ENCODE assay signal across 1 cellular context in the genomic region with DNA sequence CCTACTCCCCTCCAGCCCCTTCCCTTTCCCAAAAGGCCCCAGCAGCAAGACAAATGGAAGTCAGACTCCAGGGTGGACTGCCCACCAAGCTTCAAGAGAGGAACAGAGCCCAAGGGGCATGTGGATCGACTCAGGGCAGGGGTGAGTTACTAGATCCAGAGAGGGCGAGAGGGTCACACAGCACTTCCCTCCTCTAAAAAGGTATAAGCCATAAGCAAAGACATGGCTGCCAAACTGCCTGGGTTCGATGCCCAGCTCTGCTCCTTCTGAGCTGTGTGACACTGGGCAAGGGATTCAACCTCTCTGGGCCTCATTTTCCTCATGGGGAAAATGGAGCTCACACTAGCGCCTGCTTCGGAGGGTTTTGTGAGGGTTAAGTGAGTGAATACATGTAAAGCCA.
A peak's percentile ranks its signal among the peaks of the same experiment; 100 is the strongest.
TF ChIP-seq lines count a peak whose summit lies in the region.

No MANE protein-coding gene starts in this region.

TF ChIP-seq in K562, 482 proteins besides CTCF, POLR2A, EP300 and RAD21 (continued from another document):
- TF ChIP-seq ZC3H11A (IDR thresholded peaks at IDR 0.05; ENCODE audit: low read depth, low read length) (no peak), KAT8 (IDR thresholded peaks at IDR 0.05; ENCODE audit: low read depth) (no peak), RBM34 (IDR thresholded peaks at IDR 0.05; ENCODE audit: borderline replicate concordance, insufficient read depth, low read length) (no peak), ADNP (tag; IDR thresholded peaks at IDR 0.05) (peak; percentile 50; the same call in 1 of the 2 replicates), DDX20 (tag; IDR thresholded peaks at IDR 0.05; ENCODE audit: low read depth) (no peak), RBM39 (optimal IDR thresholded peaks at IDR 0.05; ENCODE audit: low read depth, low read length) (no peak), ZNF696 (CRISPR knock-in tag; conservative IDR thresholded peaks at IDR 0.05) (no peak), HDAC2 (IDR thresholded peaks at IDR 0.05) (peak; percentile 28; the same call in 1 of the 2 replicates), ETS2 (tag; IDR thresholded peaks at IDR 0.05; ENCODE audit: borderline replicate concordance, poor library complexity, severe bottlenecking) (no peak), HCFC1 (IDR thresholded peaks at IDR 0.05; ENCODE audit: low read depth, low read length) (no peak), SREBF1 (IDR thresholded peaks at IDR 0.05; ENCODE audit: borderline replicate concordance, low read depth, low read length) (no peak), SLC30A9 (CRISPR knock-in tag; IDR thresholded peaks at IDR 0.05) (no peak)
- TF ChIP-seq, protein P1, sequence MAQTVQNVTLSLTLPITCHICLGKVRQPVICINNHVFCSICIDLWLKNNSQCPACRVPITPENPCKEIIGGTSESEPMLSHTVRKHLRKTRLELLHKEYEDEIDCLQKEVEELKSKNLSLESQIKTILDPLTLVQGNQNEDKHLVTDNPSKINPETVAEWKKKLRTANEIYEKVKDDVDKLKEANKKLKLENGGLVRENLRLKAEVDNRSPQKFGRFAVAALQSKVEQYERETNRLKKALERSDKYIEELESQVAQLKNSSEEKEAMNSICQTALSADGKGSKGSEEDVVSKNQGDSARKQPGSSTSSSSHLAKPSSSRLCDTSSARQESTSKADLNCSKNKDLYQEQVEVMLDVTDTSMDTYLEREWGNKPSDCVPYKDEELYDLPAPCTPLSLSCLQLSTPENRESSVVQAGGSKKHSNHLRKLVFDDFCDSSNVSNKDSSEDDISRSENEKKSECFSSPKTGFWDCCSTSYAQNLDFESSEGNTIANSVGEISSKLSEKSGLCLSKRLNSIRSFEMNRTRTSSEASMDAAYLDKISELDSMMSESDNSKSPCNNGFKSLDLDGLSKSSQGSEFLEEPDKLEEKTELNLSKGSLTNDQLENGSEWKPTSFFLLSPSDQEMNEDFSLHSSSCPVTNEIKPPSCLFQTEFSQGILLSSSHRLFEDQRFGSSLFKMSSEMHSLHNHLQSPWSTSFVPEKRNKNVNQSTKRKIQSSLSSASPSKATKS (CRISPR knock-in tag; IDR thresholded peaks at IDR 0.05) = no peak
- TF ChIP-seq, protein P2, sequence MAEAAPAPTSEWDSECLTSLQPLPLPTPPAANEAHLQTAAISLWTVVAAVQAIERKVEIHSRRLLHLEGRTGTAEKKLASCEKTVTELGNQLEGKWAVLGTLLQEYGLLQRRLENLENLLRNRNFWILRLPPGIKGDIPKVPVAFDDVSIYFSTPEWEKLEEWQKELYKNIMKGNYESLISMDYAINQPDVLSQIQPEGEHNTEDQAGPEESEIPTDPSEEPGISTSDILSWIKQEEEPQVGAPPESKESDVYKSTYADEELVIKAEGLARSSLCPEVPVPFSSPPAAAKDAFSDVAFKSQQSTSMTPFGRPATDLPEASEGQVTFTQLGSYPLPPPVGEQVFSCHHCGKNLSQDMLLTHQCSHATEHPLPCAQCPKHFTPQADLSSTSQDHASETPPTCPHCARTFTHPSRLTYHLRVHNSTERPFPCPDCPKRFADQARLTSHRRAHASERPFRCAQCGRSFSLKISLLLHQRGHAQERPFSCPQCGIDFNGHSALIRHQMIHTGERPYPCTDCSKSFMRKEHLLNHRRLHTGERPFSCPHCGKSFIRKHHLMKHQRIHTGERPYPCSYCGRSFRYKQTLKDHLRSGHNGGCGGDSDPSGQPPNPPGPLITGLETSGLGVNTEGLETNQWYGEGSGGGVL (CRISPR knock-in tag; IDR thresholded peaks at IDR 0.05) = no peak
- TF ChIP-seq, protein P3, sequence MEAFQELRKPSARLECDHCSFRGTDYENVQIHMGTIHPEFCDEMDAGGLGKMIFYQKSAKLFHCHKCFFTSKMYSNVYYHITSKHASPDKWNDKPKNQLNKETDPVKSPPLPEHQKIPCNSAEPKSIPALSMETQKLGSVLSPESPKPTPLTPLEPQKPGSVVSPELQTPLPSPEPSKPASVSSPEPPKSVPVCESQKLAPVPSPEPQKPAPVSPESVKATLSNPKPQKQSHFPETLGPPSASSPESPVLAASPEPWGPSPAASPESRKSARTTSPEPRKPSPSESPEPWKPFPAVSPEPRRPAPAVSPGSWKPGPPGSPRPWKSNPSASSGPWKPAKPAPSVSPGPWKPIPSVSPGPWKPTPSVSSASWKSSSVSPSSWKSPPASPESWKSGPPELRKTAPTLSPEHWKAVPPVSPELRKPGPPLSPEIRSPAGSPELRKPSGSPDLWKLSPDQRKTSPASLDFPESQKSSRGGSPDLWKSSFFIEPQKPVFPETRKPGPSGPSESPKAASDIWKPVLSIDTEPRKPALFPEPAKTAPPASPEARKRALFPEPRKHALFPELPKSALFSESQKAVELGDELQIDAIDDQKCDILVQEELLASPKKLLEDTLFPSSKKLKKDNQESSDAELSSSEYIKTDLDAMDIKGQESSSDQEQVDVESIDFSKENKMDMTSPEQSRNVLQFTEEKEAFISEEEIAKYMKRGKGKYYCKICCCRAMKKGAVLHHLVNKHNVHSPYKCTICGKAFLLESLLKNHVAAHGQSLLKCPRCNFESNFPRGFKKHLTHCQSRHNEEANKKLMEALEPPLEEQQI (IDR thresholded peaks at IDR 0.05) = no peak
- TF ChIP-seq, protein P4, sequence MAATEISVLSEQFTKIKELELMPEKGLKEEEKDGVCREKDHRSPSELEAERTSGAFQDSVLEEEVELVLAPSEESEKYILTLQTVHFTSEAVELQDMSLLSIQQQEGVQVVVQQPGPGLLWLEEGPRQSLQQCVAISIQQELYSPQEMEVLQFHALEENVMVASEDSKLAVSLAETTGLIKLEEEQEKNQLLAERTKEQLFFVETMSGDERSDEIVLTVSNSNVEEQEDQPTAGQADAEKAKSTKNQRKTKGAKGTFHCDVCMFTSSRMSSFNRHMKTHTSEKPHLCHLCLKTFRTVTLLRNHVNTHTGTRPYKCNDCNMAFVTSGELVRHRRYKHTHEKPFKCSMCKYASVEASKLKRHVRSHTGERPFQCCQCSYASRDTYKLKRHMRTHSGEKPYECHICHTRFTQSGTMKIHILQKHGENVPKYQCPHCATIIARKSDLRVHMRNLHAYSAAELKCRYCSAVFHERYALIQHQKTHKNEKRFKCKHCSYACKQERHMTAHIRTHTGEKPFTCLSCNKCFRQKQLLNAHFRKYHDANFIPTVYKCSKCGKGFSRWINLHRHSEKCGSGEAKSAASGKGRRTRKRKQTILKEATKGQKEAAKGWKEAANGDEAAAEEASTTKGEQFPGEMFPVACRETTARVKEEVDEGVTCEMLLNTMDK (IDR thresholded peaks at IDR 0.05; ENCODE audit: borderline replicate concordance, insufficient read depth, low read depth, low read length, poor library complexity, severe bottlenecking) = no peak
